Comparison of ENCODE assay signal across 1 cellular context in the genomic region with DNA sequence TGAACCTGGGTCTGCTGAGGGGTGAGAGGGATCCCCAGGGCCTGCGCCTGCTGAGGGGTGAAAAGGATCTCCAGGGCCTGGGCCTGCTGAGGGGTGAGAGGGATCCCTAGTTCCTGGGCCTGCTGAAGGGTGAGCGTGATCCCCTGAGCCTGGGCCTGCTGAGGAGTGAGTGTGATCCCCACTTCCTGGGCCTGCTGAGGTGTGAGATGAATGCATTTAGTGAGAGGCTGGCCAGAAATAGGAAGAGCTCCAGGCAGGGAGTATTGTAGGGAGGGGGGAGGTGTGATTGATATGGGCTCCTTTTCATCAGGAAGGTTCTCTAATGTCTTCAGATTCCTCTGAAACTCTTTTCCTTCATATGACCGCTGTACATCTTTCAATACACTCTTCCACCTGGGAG.
TF ChIP-seq lines count a peak whose summit lies in the region.

No MANE protein-coding gene starts in this region.

TF ChIP-seq in K562, 482 proteins besides CTCF, POLR2A, EP300 and RAD21 (continued from another document):
- TF ChIP-seq PTRF (tag; IDR thresholded peaks at IDR 0.05) = no peak
- no peak for TF ChIP-seq MCM3 (IDR thresholded peaks at IDR 0.05)
- no peak for TF ChIP-seq SMAD3 (CRISPR knock-in tag; conservative IDR thresholded peaks at IDR 0.05)
- no peak for TF ChIP-seq BMI1 (IDR thresholded peaks at IDR 0.05; ENCODE audit: low read length)
- TF ChIP-seq THRAP3 (IDR thresholded peaks at IDR 0.05; ENCODE audit: borderline replicate concordance) = no peak
- no peak for TF ChIP-seq PHB2 (IDR thresholded peaks at IDR 0.05; ENCODE audit: low read depth)
TF ChIP-seq in K562: peak in this region for 0.
